Comparison of ENCODE assay signal across 11 cellular contexts in the genomic region with DNA sequence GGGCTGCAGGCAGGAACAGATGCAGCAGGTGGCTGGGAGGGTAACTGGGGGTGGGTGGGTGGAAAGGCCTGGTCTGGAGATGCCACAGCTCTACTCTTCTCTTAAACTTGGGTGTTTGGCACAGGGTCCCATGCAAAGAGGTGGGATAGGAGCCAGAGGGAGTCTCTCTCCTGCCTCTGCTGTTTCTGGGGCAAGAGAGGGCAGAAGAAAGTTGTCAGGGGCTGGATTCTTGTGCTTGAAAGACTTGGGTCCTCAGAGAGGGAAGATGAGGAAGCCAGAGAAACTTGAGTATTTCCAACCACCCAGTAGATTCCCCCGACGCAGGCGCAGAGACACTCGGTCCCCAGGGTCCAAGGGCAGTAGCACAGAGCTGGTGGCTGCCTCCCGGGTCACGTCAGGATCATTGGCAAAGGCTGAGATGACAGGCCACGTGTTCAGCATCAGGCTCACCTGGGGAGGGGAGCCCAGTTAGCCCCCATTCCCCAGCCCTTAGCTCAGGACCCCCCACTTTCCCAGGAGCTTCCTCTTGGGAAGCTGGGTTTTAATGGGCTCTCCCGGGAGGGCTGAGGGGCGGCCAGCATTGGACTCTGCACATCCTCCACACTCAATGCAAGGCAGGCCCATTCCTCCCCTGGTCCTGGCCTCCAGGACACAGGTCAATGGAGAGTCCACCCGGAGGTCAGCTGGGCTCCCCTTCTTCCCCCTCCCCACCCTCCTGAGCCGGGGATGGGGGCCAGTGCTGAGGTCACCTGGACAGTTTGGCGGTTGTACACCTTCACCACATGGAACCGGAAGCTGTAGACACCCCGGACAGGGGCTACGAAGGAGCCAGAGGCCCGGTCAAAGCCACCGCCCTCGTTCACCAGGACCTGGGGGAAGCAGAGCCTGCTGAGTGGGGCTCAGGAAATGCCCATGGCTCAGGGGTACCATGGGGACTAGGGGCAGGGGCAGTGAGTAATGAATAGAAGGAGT. TPM values are rescaled to one million over a fixed set of nuclear protein-coding genes. Genes with fewer than 3 reads are reported as not detected.
DNase-seq lines count a peak whose midpoint lies in the region; ATAC-seq and TF ChIP-seq lines count a peak whose summit lies in the region.
"Had no signal": no experiment of that assay in that cellular context is flagged by ENCODE, and none has a peak within 500 bp of the region (broad histone marks: within the 10 kb centered on the region; RNA-seq: fewer than 3 reads in every experiment).

No MANE protein-coding gene starts in this region.

- H3K27me3 ChIP-seq in CD8-positive, alpha-beta T cell (ENCODE audit: insufficient read depth, low read length), result no peaks in the 10 kb centered on the region
- no peaks in the 10 kb centered on the region for H3K27me3 ChIP-seq in Loucy (ENCODE audit: insufficient read depth, low read length, poor library complexity, severe bottlenecking)
- H3K27me3 ChIP-seq in neural progenitor cell, result peaks cover 48% of the 10 kb centered on the region
- H3K27me3 ChIP-seq: gastrocnemius medialis, sigmoid colon had no signal

- intact Hi-C loops in CD8-positive, alpha-beta T cell (cut with DNase I, micrococcal nuclease), result no loop called here

- H3F3A ChIP-seq in Loucy (ENCODE audit: low read depth) (no peaks in the 10 kb centered on the region), neural progenitor cell (ENCODE audit: low read depth) (peaks cover 17% of the 10 kb centered on the region)

- DNase-seq in CD8-positive, alpha-beta T cell, result no peak
- DNase-seq in effector memory CD8-positive, alpha-beta T cell, result no peak
- DNase-seq in neural progenitor cell (ENCODE audit: low spot score), result no peak
- no peak for DNase-seq in GM10266 (ENCODE audit: extremely low spot score)
- no peak for DNase-seq in NCI-H345 (lab: John Stamatoyannopoulos, UW)
- DNase-seq in A172 (ENCODE audit: low spot score), result no peak
- DNase-seq: gastrocnemius medialis, NCI-H446, sigmoid colon had no signal

- H3K79me2 ChIP-seq in Loucy (ENCODE audit: insufficient read depth, low read length) (peaks cover 30% of the 10 kb centered on the region), neural progenitor cell (ENCODE audit: low read depth) (peaks cover 4% of the 10 kb centered on the region)

- H3K4me3 ChIP-seq in CD8-positive, alpha-beta T cell (ENCODE audit: low read depth, low read length), result no peak overlapping the region
- no peak overlapping the region for H3K4me3 ChIP-seq in Loucy (ENCODE audit: low read length, poor library complexity, severe bottlenecking)
- no peak overlapping the region for H3K4me3 ChIP-seq in neural progenitor cell
- H3K4me3 ChIP-seq: gastrocnemius medialis, sigmoid colon had no signal

- no peaks in the 10 kb centered on the region for H3K9me3 Mint-ChIP-seq in CD8-positive, alpha-beta T cell
- no peaks in the 10 kb centered on the region for H3K9me3 Mint-ChIP-seq in effector memory CD8-positive, alpha-beta T cell
- no peaks in the 10 kb centered on the region for H3K9me3 Mint-ChIP-seq in neural progenitor cell

- peaks cover 16% of the 10 kb centered on the region for H3K36me3 Mint-ChIP-seq in CD8-positive, alpha-beta T cell
- peaks cover 30% of the 10 kb centered on the region for H3K36me3 Mint-ChIP-seq in effector memory CD8-positive, alpha-beta T cell (ENCODE audit: insufficient read depth)
- H3K36me3 Mint-ChIP-seq in neural progenitor cell, result peaks cover under 1% of the 10 kb centered on the region

- no peak for ATAC-seq in CD8-positive, alpha-beta T cell
- no peak for ATAC-seq in effector memory CD8-positive, alpha-beta T cell (replicated peaks)
- no peak for ATAC-seq in HG02852 (IDR thresholded peaks at IDR 0.05; ENCODE audit: unreplicated experiment)
- ATAC-seq: gastrocnemius medialis had no signal

- peaks cover 11% of the 10 kb centered on the region for H3K36me3 ChIP-seq in CD8-positive, alpha-beta T cell (ENCODE audit: insufficient read depth, low read length)
- peaks cover 1% of the 10 kb centered on the region; the same call in 1 of the 2 replicates for H3K36me3 ChIP-seq in Loucy (ENCODE audit: insufficient read depth, low read length)
- no peaks in the 10 kb centered on the region for H3K36me3 ChIP-seq in neural progenitor cell

- POLR2A ChIA-PET in CD8-positive, alpha-beta T cell (lab: Charles Lee), result interaction anchor here (0.7 to 1.1 kb wide), 2 partner anchors 15 to 185 kb away, joined by 3 read pairs; partner anchors contain the start of genes SDR39U1 and TINF2

- CTCF ChIA-PET in CD8-positive, alpha-beta T cell (lab: Charles Lee), result interaction anchor here (0.8 to 12.5 kb wide), 7 partner anchors 9 to 185 kb away, joined by 3 to 442 read pairs (median 4); partner anchors contain the start of genes ADCY4 and RIPK3

- TF ChIP-seq CTCF in CD8-positive, alpha-beta T cell (IDR thresholded peaks at IDR 0.05), result no peak
- no peak for TF ChIP-seq CTCF in Loucy (conservative IDR thresholded peaks at IDR 0.05; ENCODE audit: low read length)
- TF ChIP-seq CTCF in neural progenitor cell (IDR thresholded peaks at IDR 0.05), result no peak
- TF ChIP-seq CTCF in GM10266 (IDR thresholded peaks at IDR 0.05; ENCODE audit: control insufficient read depth, insufficient read depth, low read depth, missing control alignments), result no peak

- H3K27ac Mint-ChIP-seq in CD8-positive, alpha-beta T cell, result peak overlapping the region; percentile 55
- H3K27ac Mint-ChIP-seq in effector memory CD8-positive, alpha-beta T cell, result peak overlapping the region; percentile 76 to 97
- H3K27ac Mint-ChIP-seq in neural progenitor cell, result no peak overlapping the region

- H2AFZ ChIP-seq in Loucy (ENCODE audit: low read length) (no peak overlapping the region), neural progenitor cell (replicated peaks) (no peak overlapping the region)

- no peaks in the 10 kb centered on the region for H3K27me3 Mint-ChIP-seq in CD8-positive, alpha-beta T cell (ENCODE audit: low read depth)
- no peaks in the 10 kb centered on the region for H3K27me3 Mint-ChIP-seq in effector memory CD8-positive, alpha-beta T cell
- peaks cover 8% of the 10 kb centered on the region for H3K27me3 Mint-ChIP-seq in neural progenitor cell (ENCODE audit: insufficient read depth, low read depth)

- no peak overlapping the region for H3K27ac ChIP-seq in CD8-positive, alpha-beta T cell (ENCODE audit: low read depth, low read length)
- no peak overlapping the region for H3K27ac ChIP-seq in neural progenitor cell

- H4K20me1 ChIP-seq in Loucy (ENCODE audit: insufficient read depth, low read length, poor library complexity, severe bottlenecking), result peaks cover 26% of the 10 kb centered on the region
- peaks cover 22% of the 10 kb centered on the region for H4K20me1 ChIP-seq in neural progenitor cell (ENCODE audit: low read depth)

- peaks cover 45% of the 10 kb centered on the region for H3K4me1 ChIP-seq in CD8-positive, alpha-beta T cell (ENCODE audit: insufficient read depth, low read length)
- H3K4me1 ChIP-seq in Loucy (ENCODE audit: insufficient read depth, low read length, poor library complexity, severe bottlenecking), result peaks cover 59% of the 10 kb centered on the region
- H3K4me1 ChIP-seq in neural progenitor cell, result no peaks in the 10 kb centered on the region

- peaks cover 43% of the 10 kb centered on the region for H3K4me1 Mint-ChIP-seq in CD8-positive, alpha-beta T cell (ENCODE audit: low read depth)
- peaks cover 33 to 36% of the 10 kb centered on the region in 2 donors for H3K4me1 Mint-ChIP-seq in effector memory CD8-positive, alpha-beta T cell (ENCODE audit: low read depth in 2 of 2)
- H3K4me1 Mint-ChIP-seq in neural progenitor cell, result peaks cover 17% of the 10 kb centered on the region

- H3K9ac ChIP-seq in Loucy (ENCODE audit: low read depth, low read length, poor library complexity, severe bottlenecking), result peak overlapping the region; percentile 18
- no peak overlapping the region for H3K9ac ChIP-seq in neural progenitor cell

- H3K4me2 ChIP-seq in Loucy (ENCODE audit: low read depth, low read length, poor library complexity, severe bottlenecking), result no peak overlapping the region
- no peak overlapping the region for H3K4me2 ChIP-seq in neural progenitor cell

- no peak overlapping the region for H3K4me3 Mint-ChIP-seq in CD8-positive, alpha-beta T cell
- peak overlapping the region in 1 of 2 donors; percentile 57 for H3K4me3 Mint-ChIP-seq in effector memory CD8-positive, alpha-beta T cell
- H3K4me3 Mint-ChIP-seq in neural progenitor cell, result peak overlapping the region; percentile 25

- no peaks in the 10 kb centered on the region for H3K9me2 ChIP-seq in Loucy (replicated peaks; ENCODE audit: low read depth, low read length)

- H3K9me3 ChIP-seq in CD8-positive, alpha-beta T cell (ENCODE audit: low read length), result no peaks in the 10 kb centered on the region
- H3K9me3 ChIP-seq in Loucy (ENCODE audit: insufficient read depth, low read depth, low read length), result no peaks in the 10 kb centered on the region
- no peaks in the 10 kb centered on the region for H3K9me3 ChIP-seq in neural progenitor cell (ENCODE audit: low read depth)
- H3K9me3 ChIP-seq: gastrocnemius medialis, sigmoid colon had no signal

RNA-seq across cellular contexts. Expression of gene CBLN3, which starts 1.6 kb away (rescaled TPM):
- total RNA-seq in CD8-positive, alpha-beta T cell, result 1 to 10 TPM; 1.1 to 1.6 TPM
- 0.25 TPM in 1 of 2 replicates, not detected in the other for total RNA-seq in neural progenitor cell (ENCODE audit: low replicate concordance)
- 0.17 TPM in 1 of 2 replicates, not detected in the other for total RNA-seq in A172 (2014; rRNA removed; shearing (Covaris generic))

RNA-seq across cellular contexts. Expression of gene KHNYN, which starts 1.9 kb away (rescaled TPM):
- total RNA-seq in CD8-positive, alpha-beta T cell, result 100 to 1,000 TPM; 158 to 163 TPM
- total RNA-seq in neural progenitor cell (ENCODE audit: low replicate concordance), result 20.4 and 34.7 TPM in 2 replicates
- total RNA-seq in A172 (2014; rRNA removed; shearing (Covaris generic)), result 15.4 and 19.5 TPM in 2 replicates

RNA-seq across cellular contexts. Expression of gene SDR39U1, which starts 14.8 kb away (rescaled TPM):
- total RNA-seq in CD8-positive, alpha-beta T cell, result 10 to 100 TPM; 75.0 to 84.4 TPM
- 19.0 and 37.8 TPM in 2 replicates for total RNA-seq in neural progenitor cell (ENCODE audit: low replicate concordance)
- total RNA-seq in A172 (2014; rRNA removed; shearing (Covaris generic)), result 3.3 and 4.0 TPM in 2 replicates

RNA-seq across cellular contexts. Expression of gene NYNRIN, which starts 29.0 kb away (rescaled TPM):
- under 1 TPM in 1 of 2 experiments, not detected in 1; 0.06 TPM for total RNA-seq in CD8-positive, alpha-beta T cell
- 15.5 and 34.3 TPM in 2 replicates for total RNA-seq in neural progenitor cell (ENCODE audit: low replicate concordance)
- 0.12 and 0.69 TPM in 2 replicates for total RNA-seq in A172 (2014; rRNA removed; shearing (Covaris generic))

RNA-seq across cellular contexts. Expression of gene NFATC4, which starts 59.8 kb away (rescaled TPM):
- not detected for total RNA-seq in CD8-positive, alpha-beta T cell
- 38.2 and 95.3 TPM in 2 replicates for total RNA-seq in neural progenitor cell (ENCODE audit: low replicate concordance)
- not detected in 2 replicates for total RNA-seq in A172 (2014; rRNA removed; shearing (Covaris generic))
